Comparison of ENCODE assay signal across 8 cellular contexts in the genomic region with DNA sequence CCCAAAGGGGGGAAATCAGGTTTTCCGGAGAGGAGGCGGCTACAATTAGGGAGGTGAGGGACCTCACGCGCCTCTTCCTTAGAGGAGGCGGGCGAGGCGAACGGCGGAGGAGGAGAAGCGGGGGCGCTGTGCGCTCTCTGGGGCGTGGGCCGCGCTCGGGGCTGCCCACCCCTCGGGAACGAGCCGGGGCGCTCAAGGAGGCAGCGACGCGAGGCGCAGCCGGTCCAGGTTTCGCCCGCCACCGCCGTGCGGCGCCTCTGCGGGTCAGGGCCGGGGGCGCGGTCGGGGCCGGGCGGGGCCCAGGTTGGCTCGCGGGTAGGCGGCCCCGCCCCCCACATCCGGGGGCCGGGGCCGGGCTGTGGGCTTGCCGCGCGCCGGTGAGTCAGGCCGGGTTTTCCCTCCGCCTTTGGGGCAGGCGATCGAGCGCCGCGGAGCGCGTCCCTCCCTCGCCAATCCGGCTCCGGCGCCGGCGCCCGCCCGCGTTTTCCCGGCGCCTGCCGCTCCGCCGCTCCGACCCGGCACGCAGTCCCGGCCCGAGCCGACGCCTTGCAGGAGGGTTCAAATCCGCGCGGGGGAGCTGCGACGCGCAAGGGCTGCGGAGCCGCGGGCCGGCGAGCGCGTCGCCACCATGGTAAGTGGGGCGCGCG. TPM values are rescaled to one million over a fixed set of nuclear protein-coding genes. Genes with fewer than 3 reads are reported as not detected.
DNase-seq lines count a peak whose midpoint lies in the region; ATAC-seq and TF ChIP-seq lines count a peak whose summit lies in the region.

A gene with protein sequence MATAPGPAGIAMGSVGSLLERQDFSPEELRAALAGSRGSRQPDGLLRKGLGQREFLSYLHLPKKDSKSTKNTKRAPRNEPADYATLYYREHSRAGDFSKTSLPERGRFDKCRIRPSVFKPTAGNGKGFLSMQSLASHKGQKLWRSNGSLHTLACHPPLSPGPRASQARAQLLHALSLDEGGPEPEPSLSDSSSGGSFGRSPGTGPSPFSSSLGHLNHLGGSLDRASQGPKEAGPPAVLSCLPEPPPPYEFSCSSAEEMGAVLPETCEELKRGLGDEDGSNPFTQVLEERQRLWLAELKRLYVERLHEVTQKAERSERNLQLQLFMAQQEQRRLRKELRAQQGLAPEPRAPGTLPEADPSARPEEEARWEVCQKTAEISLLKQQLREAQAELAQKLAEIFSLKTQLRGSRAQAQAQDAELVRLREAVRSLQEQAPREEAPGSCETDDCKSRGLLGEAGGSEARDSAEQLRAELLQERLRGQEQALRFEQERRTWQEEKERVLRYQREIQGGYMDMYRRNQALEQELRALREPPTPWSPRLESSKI (plus strand): TSS at position 392 of the 647 bp plus-strand sequence. CDS start 6,052 bp downstream, outside the sequence.

- H3K27me3 Mint-ChIP-seq in brain, result peaks cover 56% of the 10 kb centered on the region

- DNase-seq in EH (ENCODE audit: low read depth) (peak; percentile 43), HuH-7.5 (ENCODE audit: low spot score) (peak; percentile 85), T1000 (lab: John Stamatoyannopoulos, UW) (peak; percentile 10), kidney epithelial cell (ENCODE audit: low read depth) (no peak), midbrain (lab: John Stamatoyannopoulos, UW) (no peak)
- DNase-seq in stimulated activated CD4-positive, alpha-beta T cell treated with anti-CD3 and anti-CD28 coated beads, Interleukin-4, amount 100 ng/mL, for 4 hours, result peak; percentile 86

- TF ChIP-seq CTCF in brain (conservative IDR thresholded peaks at IDR 0.05) (peak in 1 of 2 experiments; percentile 31), kidney epithelial cell (IDR thresholded peaks at IDR 0.05; ENCODE audit: insufficient read depth, low read length, poor library complexity, severe bottlenecking) (peak; percentile 6)

- H3K4me3 ChIP-seq in kidney epithelial cell (ENCODE audit: low read depth, low read length), result peak within 1 kb of the TSS; percentile 70

- peak within 1 kb of the TSS in 4 of 5 experiments; percentile 38 to 94 (median 80) for H3K27ac Mint-ChIP-seq in brain

- H3K36me3 ChIP-seq in kidney epithelial cell (ENCODE audit: control insufficient read depth, insufficient read depth, low read length), result no peaks in the 10 kb centered on the region

- no peaks in the 10 kb centered on the region for H3K36me3 Mint-ChIP-seq in brain

- peaks cover 5% of the 10 kb centered on the region for H3K27me3 ChIP-seq in kidney epithelial cell (ENCODE audit: control insufficient read depth, insufficient read depth, low read length)

- peak within 1 kb of the TSS; percentile 86 to 95 (median 89) for H3K4me3 Mint-ChIP-seq in brain

- ATAC-seq in GM21381 (IDR thresholded peaks at IDR 0.05; ENCODE audit: unreplicated experiment), result peak; percentile 54

- peaks cover 34% of the 10 kb centered on the region for H3K4me1 Mint-ChIP-seq in brain

- H3K9me3 Mint-ChIP-seq in brain, result peaks cover 0 to 9% (median 4%) of the 10 kb centered on the region in 5 experiments

RNA-seq across cellular contexts. Expression of the gene that starts here (rescaled TPM):
- polyA plus RNA-seq in brain (ENCODE audit: insufficient read depth, low read depth, low replicate concordance), result 8.8 TPM
- 6.0 and 6.8 TPM in 2 replicates for total RNA-seq in kidney epithelial cell

Comparison
In these comparisons a context has a peak if more than half of its experiments do, and no peak if none do; other contexts are left out.
1. DNase-seq: peak in EH (single experiment), HuH-7.5 (single experiment), T1000 (single experiment) and stimulated activated CD4-positive, alpha-beta T cell treated with anti-CD3 and anti-CD28 coated beads, Interleukin-4, amount 100 ng/mL, for 4 hours (2 of 2); none in kidney epithelial cell (single experiment) and midbrain (single experiment).